In genomic region chr9:137409515-137409914, GRCh38 we compare ENCODE assay signal across 23 cellular contexts. TPM values are rescaled to one million over a fixed set of nuclear protein-coding genes. Genes with fewer than 3 reads are reported as not detected.
DNase-seq lines count a peak whose midpoint lies in the region; ATAC-seq, FAIRE-seq and TF ChIP-seq lines count a peak whose summit lies in the region.
"Had no signal": no experiment of that assay in that cellular context is flagged by ENCODE, and none has a peak within 500 bp of the region (broad histone marks: within the 10 kb centered on the region; RNA-seq: fewer than 3 reads in every experiment).

No MANE protein-coding gene starts in this region.

- no peak overlapping the region for H4K8ac ChIP-seq in IMR-90 (ENCODE audit: low read depth in 2 of 2, low read length in 2 of 2)

- peaks cover 9% of the 10 kb centered on the region for H3K9me1 ChIP-seq in IMR-90 (ENCODE audit: insufficient read depth, low read length)

- no peak overlapping the region for H4K5ac ChIP-seq in IMR-90 (ENCODE audit: low read depth, low read length)

- dilution Hi-C loops in IMR-90 (cut with HindIII; ENCODE audit: low sequenced_read_pairs, unreplicated experiment) = no loop called here

- no peak overlapping the region for H2AK9ac ChIP-seq in IMR-90 (replicated peaks; ENCODE audit: low read depth, low read length, poor library complexity)

- peaks cover 81 to 95% (median 91%) of the 10 kb centered on the region in 10 experiments for H3K4me1 ChIP-seq in BLaER1 treated with 17β-estradiol and CSF1 and Interleukin-3, amounts not matched to agents 10 nM and 100 nM
- peaks cover 29% of the 10 kb centered on the region for H3K4me1 ChIP-seq in IMR-90 (ENCODE audit: control insufficient read depth, insufficient read depth, low read length)
- H3K4me1 ChIP-seq in kidney (ENCODE audit: control insufficient read depth in 1 of 2, insufficient read depth in 1 of 2, low read depth in 1 of 2, low read length in 2 of 2) = peaks cover 0 to 11% of the 10 kb centered on the region in 2 donors
- H3K4me1 ChIP-seq in sigmoid colon = peaks cover 0 to 31% (median 29%) of the 10 kb centered on the region in 4 donors

- no peak for FAIRE-seq in kidney (lab: Jason Lieb, UNC)
- FAIRE-seq: GM12878, GM19239 had no signal

- H3K56ac ChIP-seq in IMR-90 (ENCODE audit: extremely low read depth, insufficient read depth, low read length) = no peak overlapping the region

- no peak for TF ChIP-seq CTCF in IMR-90 (conservative IDR thresholded peaks at IDR 0.05; ENCODE audit: low read depth, low read length)
- no peak for TF ChIP-seq CTCF in kidney (IDR thresholded peaks at IDR 0.05; ENCODE audit: borderline replicate concordance, extremely low read depth, insufficient read depth)
- no peak for TF ChIP-seq CTCF in sigmoid colon (IDR thresholded peaks at IDR 0.05)

- CTCF ChIA-PET in IMR-90 (lab: Yijun Ruan, JAX) = no interaction called here

- POLR2A ChIA-PET in IMR-90 (lab: Charles Lee; ENCODE audit: unreplicated experiment) = no interaction called here

- H3K9me3 ChIP-seq in BLaER1 treated with 17β-estradiol and CSF1 and Interleukin-3, amounts not matched to agents 10 nM and 100 nM (replicated peaks in 1 of 11) = no peaks in the 10 kb centered on the region
- H3K9me3 ChIP-seq in IMR-90 (ENCODE audit: control insufficient read depth, insufficient read depth, low read length) (no peaks in the 10 kb centered on the region), kidney (ENCODE audit: control insufficient read depth in 1 of 2, low read length in 2 of 2) (no peaks in the 10 kb centered on the region), sigmoid colon (no peaks in the 10 kb centered on the region)

- H2BK120ac ChIP-seq in IMR-90 (ENCODE audit: low read depth, low read length) = no peak overlapping the region

- peak overlapping the region; percentile 16; the same call in 1 of the 2 replicates for H2BK20ac ChIP-seq in IMR-90 (ENCODE audit: low read depth, low read length)

- TF ChIP-seq POLR2A in IMR-90 (IDR thresholded peaks at IDR 0.05; ENCODE audit: low read depth, low read length) (no peak), sigmoid colon (IDR thresholded peaks at IDR 0.05) (no peak)

- H3K18ac ChIP-seq in IMR-90 (ENCODE audit: low read depth, low read length) = no peak overlapping the region

- peaks cover 0 to 21% (median 14%) of the 10 kb centered on the region in 11 experiments; a peak in 17 of 22 replicates for H3K27me3 ChIP-seq in BLaER1 treated with 17β-estradiol and CSF1 and Interleukin-3, amounts not matched to agents 10 nM and 100 nM
- H3K27me3 ChIP-seq in IMR-90 (ENCODE audit: control insufficient read depth, insufficient read depth, low read length) (no peaks in the 10 kb centered on the region), sigmoid colon (peaks cover 0 to 5% (median 0%) of the 10 kb centered on the region in 3 donors)

- no peak overlapping the region for H3K9ac ChIP-seq in BLaER1 treated with 17β-estradiol and CSF1 and Interleukin-3, amounts not matched to agents 10 nM and 100 nM
- H3K9ac ChIP-seq in IMR-90 (ENCODE audit: low read depth, low read length) (no peak overlapping the region), kidney (ENCODE audit: low read length in 2 of 2) (no peak overlapping the region)
- H3K9ac ChIP-seq: GM23248 had no signal

- no peak for TF ChIP-seq RAD21 in IMR-90 (IDR thresholded peaks at IDR 0.05; ENCODE audit: low read length)

- DNase-seq in IMR-90 (no peak), kidney (peak; percentile 61), occipital lobe (lab: John Stamatoyannopoulos, UW) (peak; percentile 45), mesenteric fat pad (ENCODE audit: low spot score) (no peak), sigmoid colon (no peak)
- DNase-seq: COR-L47, DMS53, EL, GM23248, NCI-H1105, NCI-H1694 treated with DMSO at 0.1 percent for 48 hours, NCI-H510A, NCI-H748 treated with DMSO at 0.1 percent for 48 hours, SHP77 had no signal

- no peak for ATAC-seq in IMR-90 (ENCODE audit: low read depth)
- ATAC-seq in GM21529 (IDR thresholded peaks at IDR 0.05; ENCODE audit: unreplicated experiment) = no peak
- ATAC-seq: GM12878, HCT116 had no signal

- no peak overlapping the region for H3K4ac ChIP-seq in IMR-90 (ENCODE audit: low read depth, low read length)

- TF ChIP-seq EP300 in sigmoid colon (IDR thresholded peaks at IDR 0.05) = no peak

- H2BK15ac ChIP-seq in IMR-90 (ENCODE audit: low read depth, low read length) = no peak overlapping the region

- BruUV-seq in IMR-90 (replicated peaks; lab: Mats Ljungman, UMichigan) = no TSS peak

- H2BK5ac ChIP-seq in IMR-90 (ENCODE audit: low read depth, low read length, poor library complexity, severe bottlenecking) = no peak overlapping the region

- peak overlapping the region; percentile 94 to 100 (median 99); a peak in 17 of 22 replicates for H3K4me2 ChIP-seq in BLaER1 treated with 17β-estradiol and CSF1 and Interleukin-3, amounts not matched to agents 10 nM and 100 nM
- no peak overlapping the region for H3K4me2 ChIP-seq in IMR-90 (ENCODE audit: low read depth, low read length)

- H2AFZ ChIP-seq in IMR-90 (replicated peaks; ENCODE audit: low read length, poor library complexity) = no peak overlapping the region
- H2AFZ ChIP-seq: GM23248 had no signal

- in situ Hi-C loops in IMR-90 (cut with MboI; ENCODE audit: low sequenced_read_pairs) = no loop called here

- H4K20me1 ChIP-seq in BLaER1 treated with 17β-estradiol and CSF1 and Interleukin-3, amounts not matched to agents 10 nM and 100 nM = peaks cover 31 to 77% (median 69%) of the 10 kb centered on the region in 11 experiments; a peak in 21 of 22 replicates
- no peaks in the 10 kb centered on the region for H4K20me1 ChIP-seq in IMR-90 (ENCODE audit: insufficient read depth, low read length)

- H2AK5ac ChIP-seq in IMR-90 (ENCODE audit: low read depth, low read length) = no peak overlapping the region

- H3K14ac ChIP-seq in IMR-90 (replicated peaks; ENCODE audit: low read depth, low read length) = no peak overlapping the region

- H3K4me3 ChIP-seq in BLaER1 treated with 17β-estradiol and CSF1 and Interleukin-3, amounts not matched to agents 10 nM and 100 nM = no peak overlapping the region
- H3K4me3 ChIP-seq in IMR-90 (ENCODE audit: insufficient read depth, low read depth, low read length) (no peak overlapping the region), kidney (ENCODE audit: low read length in 2 of 2) (no peak overlapping the region), sigmoid colon (no peak overlapping the region)
- H3K4me3 ChIP-seq: GM12878, GM23248, SK-N-MC had no signal

- no peak overlapping the region for H4K91ac ChIP-seq in IMR-90 (ENCODE audit: insufficient read depth, low read depth, low read length)

- H3K23ac ChIP-seq in IMR-90 (ENCODE audit: low read depth, low read length) = no peak overlapping the region

- H3K27ac ChIP-seq in BLaER1 treated with 17β-estradiol and CSF1 and Interleukin-3, amounts not matched to agents 10 nM and 100 nM = no peak overlapping the region; a peak in 1 of 22 replicates
- H3K27ac ChIP-seq in IMR-90 (ENCODE audit: insufficient read depth, low read length) (no peak overlapping the region), kidney (ENCODE audit: low read depth in 2 of 2, low read length in 2 of 2) (no peak overlapping the region), sigmoid colon (no peak overlapping the region)
- H3K27ac ChIP-seq: GM23248, SK-N-MC had no signal

- no peaks in the 10 kb centered on the region for H3K36me3 ChIP-seq in BLaER1 treated with 17β-estradiol and CSF1 and Interleukin-3, amounts not matched to agents 10 nM and 100 nM
- H3K36me3 ChIP-seq in IMR-90 (ENCODE audit: control insufficient read depth, insufficient read depth, low read length) (no peaks in the 10 kb centered on the region), kidney (ENCODE audit: control insufficient read depth in 1 of 2, insufficient read depth in 2 of 2, low read length in 2 of 2) (no peaks in the 10 kb centered on the region), sigmoid colon (no peaks in the 10 kb centered on the region)

- 89% methylated on average over 7 of the region's 11 CpGs; no CpG with 5 or more reads in 1 of the 2 experiments for WGBS in IMR-90 (ENCODE audit: extremely low coverage in 2 of 2, insufficient read length in 1 of 2), 2 experiments
- WGBS in sigmoid colon, 2 donors = 89 to 92% methylated on average over 11 of the region's 11 CpGs

- peaks cover 11 to 29% of the 10 kb centered on the region in 2 experiments for H3K79me1 ChIP-seq in IMR-90 (ENCODE audit: low read depth in 1 of 2, low read length in 2 of 2)

- intact Hi-C loops in IMR-90 (cut with micrococcal nuclease) (no loop called here), kidney (cut with DNase I) (loop anchor here (5.0 kb wide), 1 partner anchor 112 kb away; no protein-coding TSS in a partner anchor), sigmoid colon (cut with DNase I) (loop anchor here (5.0 kb wide), 1 partner anchor 112 kb away; no protein-coding TSS in a partner anchor)

RNA-seq across cellular contexts. Expression of gene EXD3, which starts 13.4 kb away (rescaled TPM):
- total RNA-seq in IMR-90 (2012; rRNA removed) (1.1 and 1.7 TPM in 2 replicates), kidney (44.5 TPM), occipital lobe (14.2 TPM), mesenteric fat pad (14.9 TPM), sigmoid colon (10 to 100 TPM in 2 of 4 donors, 1 to 10 TPM in 2; 8.9 to 25.5 (median 11.8) TPM)
- polyA plus RNA-seq in IMR-90 (2012; rRNA removed) (7.4 and 10.2 TPM in 2 replicates), kidney (ENCODE audit: insufficient read depth, low read depth, low replicate concordance) (18.9 TPM), sigmoid colon (10 to 100 TPM; 18.0 to 29.7 (median 26.6) TPM)
- 5.4 and 9.9 TPM in 2 replicates for polyA plus RNA-seq in IMR-90 (2012; cell fraction: cytosol; rRNA removed)
- polyA plus RNA-seq in IMR-90 (2012; cell fraction: nucleus; rRNA removed; ENCODE audit: low replicate concordance) = 24.4 and 50.7 TPM in 2 replicates

RNA-seq across cellular contexts. Expression of gene NOXA1, which starts 13.7 kb away (rescaled TPM):
- total RNA-seq in IMR-90 (2012; rRNA removed) = not detected in 2 replicates
- polyA plus RNA-seq in IMR-90 (2012; rRNA removed) = 0.16 and 0.17 TPM in 2 replicates
- polyA plus RNA-seq in IMR-90 (2012; cell fraction: cytosol; rRNA removed) = 0.08 and 0.25 TPM in 2 replicates
- 1.3 and 3.4 TPM in 2 replicates for polyA plus RNA-seq in IMR-90 (2012; cell fraction: nucleus; rRNA removed; ENCODE audit: low replicate concordance)
- total RNA-seq in kidney = 21.8 TPM
- polyA plus RNA-seq in kidney (ENCODE audit: insufficient read depth, low read depth, low replicate concordance) = 19.1 TPM
- total RNA-seq in occipital lobe = 2.0 TPM
- total RNA-seq in mesenteric fat pad = 3.2 TPM
- 1 to 10 TPM; 1.4 to 3.3 (median 2.9) TPM for total RNA-seq in sigmoid colon
- 10 to 100 TPM; 15.0 to 16.4 (median 15.4) TPM for polyA plus RNA-seq in sigmoid colon
- total RNA-seq: GM12878, OCI-LY7 had no signal

RNA-seq across cellular contexts. Expression of gene ENTPD8, which starts 31.6 kb away (rescaled TPM):
- not detected in 2 replicates for total RNA-seq in IMR-90 (2012; rRNA removed)
- polyA plus RNA-seq in IMR-90 (2012; rRNA removed) = 0.07 TPM in 2 replicates
- 0.06 and 0.11 TPM in 2 replicates for polyA plus RNA-seq in IMR-90 (2012; cell fraction: cytosol; rRNA removed)
- 0.37 and 0.78 TPM in 2 replicates for polyA plus RNA-seq in IMR-90 (2012; cell fraction: nucleus; rRNA removed; ENCODE audit: low replicate concordance)
- total RNA-seq in kidney = 5.2 TPM
- 5.0 TPM for polyA plus RNA-seq in kidney (ENCODE audit: insufficient read depth, low read depth, low replicate concordance)
- total RNA-seq in occipital lobe = 0.16 TPM
- not detected for total RNA-seq in mesenteric fat pad
- total RNA-seq in sigmoid colon = under 1 TPM in 1 of 4 donors, not detected in 3; 0.71 TPM
- polyA plus RNA-seq in sigmoid colon = 10 to 100 TPM; 32.4 to 65.3 (median 44.4) TPM
- total RNA-seq: GM12878, GM23248, LHCN-M2, OCI-LY7 had no signal
- polyA plus RNA-seq: CD14-positive monocyte, GM12878, GM23248 had no signal

RNA-seq across cellular contexts. Expression of gene NSMF, which starts 49.6 kb away (rescaled TPM):
- total RNA-seq in IMR-90 (2012; rRNA removed) (7.7 and 10.0 TPM in 2 replicates), kidney (49.5 TPM), occipital lobe (35.7 TPM), mesenteric fat pad (37.4 TPM), sigmoid colon (10 to 100 TPM; 21.8 to 33.8 (median 27.4) TPM)
- polyA plus RNA-seq in IMR-90 (2012; rRNA removed) (40.9 and 45.9 TPM in 2 replicates), kidney (ENCODE audit: insufficient read depth, low read depth, low replicate concordance) (32.7 TPM), sigmoid colon (10 to 100 TPM; 24.0 to 50.4 (median 42.4) TPM)
- 26.6 and 33.5 TPM in 2 replicates for polyA plus RNA-seq in IMR-90 (2012; cell fraction: cytosol; rRNA removed)
- 116 and 241 TPM in 2 replicates for polyA plus RNA-seq in IMR-90 (2012; cell fraction: nucleus; rRNA removed; ENCODE audit: low replicate concordance)

Comparison
In these comparisons a context has a peak if more than half of its experiments do, and no peak if none do; other contexts are left out.
1. DNase-seq: peak in kidney (single experiment) and occipital lobe (single experiment); none in IMR-90 (single experiment), mesenteric fat pad (single experiment) and sigmoid colon (single experiment).